Comparison of ENCODE assay signal across 20 cellular contexts in the genomic region with DNA sequence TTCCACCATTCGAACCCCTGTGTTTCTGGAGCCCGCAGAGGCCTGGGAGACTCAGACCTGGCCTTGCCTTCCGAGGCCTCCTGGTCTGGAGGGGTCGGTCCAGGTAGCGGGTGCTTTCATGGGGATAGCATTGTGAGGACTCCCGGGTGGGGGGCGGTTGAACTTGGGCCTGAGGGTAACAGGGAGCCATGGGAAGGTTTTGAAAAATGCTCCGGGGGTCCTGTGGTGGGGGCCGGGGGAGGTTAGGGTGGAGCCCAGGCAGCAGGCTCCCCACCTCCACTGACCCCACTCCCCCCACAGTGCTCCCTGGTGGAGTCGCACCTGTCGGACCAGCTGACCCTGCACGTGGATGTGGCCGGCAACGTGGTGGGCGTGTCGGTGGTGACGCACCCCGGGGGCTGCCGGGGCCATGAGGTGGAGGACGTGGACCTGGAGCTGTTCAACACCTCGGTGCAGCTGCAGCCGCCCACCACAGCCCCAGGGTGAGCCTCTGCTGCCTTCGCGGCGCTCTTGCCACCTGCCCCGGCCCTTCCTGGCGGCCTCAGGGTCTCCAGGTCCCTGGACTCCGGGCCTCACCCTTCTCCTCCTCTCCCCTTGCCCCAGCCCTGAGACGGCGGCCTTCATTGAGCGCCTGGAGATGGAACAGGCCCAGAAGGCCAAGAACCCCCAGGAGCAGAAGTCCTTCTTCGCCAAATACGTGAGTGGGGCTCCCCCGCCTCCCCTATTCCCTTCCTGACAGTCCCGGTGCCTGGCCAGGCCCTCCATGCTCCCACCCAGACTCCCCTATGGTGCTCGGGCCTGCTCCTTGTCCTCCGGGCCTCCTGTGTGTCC. TPM values are rescaled to one million over a fixed set of nuclear protein-coding genes. Genes with fewer than 3 reads are reported as not detected.
A peak's percentile ranks its signal among the peaks of the same experiment; 100 is the strongest.
DNase-seq lines count a peak whose midpoint lies in the region; ATAC-seq and TF ChIP-seq lines count a peak whose summit lies in the region.
"Had no signal": no experiment of that assay in that cellular context is flagged by ENCODE, and none has a peak within 500 bp of the region (broad histone marks: within the 10 kb centered on the region; RNA-seq: fewer than 3 reads in every experiment).

No MANE protein-coding gene starts in this region.

- no peak for TF ChIP-seq CTCF in CD4-positive, alpha-beta T cell (IDR thresholded peaks at IDR 0.05)
- no peak for TF ChIP-seq CTCF in nephron progenitor cell (IDR thresholded peaks at IDR 0.05)
- no peak for TF ChIP-seq CTCF in tibial nerve (IDR thresholded peaks at IDR 0.05)
- no peak for TF ChIP-seq CTCF in A673 (conservative IDR thresholded peaks at IDR 0.05; ENCODE audit: low read depth, low read length)

- BruUV-seq in A673 (replicated peaks; lab: Mats Ljungman, UMichigan) = no TSS peak

- H3K4me3 Mint-ChIP-seq in CD4-positive, alpha-beta T cell = peak overlapping the region; percentile 31
- H3K4me3 Mint-ChIP-seq in dendritic cell treated with granulocyte-macrophage colony-stimulating factor and Interleukin-4, amounts not matched to agents 40 ng/mL and 50 ng/mL, for 4 days = no peak overlapping the region
- no peak overlapping the region for H3K4me3 Mint-ChIP-seq in nephron progenitor cell

- no peak overlapping the region for H3K27ac ChIP-seq in CD4-positive, alpha-beta T cell (ENCODE audit: low read depth, low read length)
- H3K27ac ChIP-seq in tibial nerve = no peak overlapping the region
- no peak overlapping the region for H3K27ac ChIP-seq in A673 (ENCODE audit: low read depth, low read length, poor library complexity, severe bottlenecking)
- H3K27ac ChIP-seq: GM23248 had no signal

- POLR2A ChIA-PET in CD4-positive, alpha-beta T cell (lab: Charles Lee) = interaction anchor here (1.8 kb wide), 1 partner anchor 31 kb away, joined by 7 read pairs; a partner anchor contains a TSS
- POLR2A ChIA-PET in A673 (lab: Charles Lee; ENCODE audit: low non-redundant PET) = no interaction called here

- H3K27me3 Mint-ChIP-seq in CD4-positive, alpha-beta T cell = no peaks in the 10 kb centered on the region
- peaks cover under 1% of the 10 kb centered on the region for H3K27me3 Mint-ChIP-seq in dendritic cell treated with granulocyte-macrophage colony-stimulating factor and Interleukin-4, amounts not matched to agents 40 ng/mL and 50 ng/mL, for 4 days
- H3K27me3 Mint-ChIP-seq in nephron progenitor cell (ENCODE audit: low read depth, poor library complexity) = peaks cover 9% of the 10 kb centered on the region

- no peaks in the 10 kb centered on the region for H3K9me3 ChIP-seq in CD4-positive, alpha-beta T cell (ENCODE audit: control insufficient read depth, low read length)
- H3K9me3 ChIP-seq in tibial nerve (no peaks in the 10 kb centered on the region), A673 (ENCODE audit: low read depth, low read length, poor library complexity, severe bottlenecking) (no peaks in the 10 kb centered on the region)

- no peaks in the 10 kb centered on the region for H3K9me3 Mint-ChIP-seq in CD4-positive, alpha-beta T cell
- H3K9me3 Mint-ChIP-seq in dendritic cell treated with granulocyte-macrophage colony-stimulating factor and Interleukin-4, amounts not matched to agents 40 ng/mL and 50 ng/mL, for 4 days = no peaks in the 10 kb centered on the region
- peaks cover 23% of the 10 kb centered on the region for H3K9me3 Mint-ChIP-seq in nephron progenitor cell
- H3K9me3 Mint-ChIP-seq: CD8-positive, alpha-beta memory T cell had no signal

- TF ChIP-seq POLR2A in tibial nerve (IDR thresholded peaks at IDR 0.05) = no peak

- no peaks in the 10 kb centered on the region for H3K27me3 ChIP-seq in CD4-positive, alpha-beta T cell (ENCODE audit: control insufficient read depth, insufficient read depth, low read length)
- H3K27me3 ChIP-seq in tibial nerve (no peaks in the 10 kb centered on the region), A673 (replicated peaks; ENCODE audit: insufficient read depth, low read depth, low read length, poor library complexity) (no peaks in the 10 kb centered on the region)

- no peak for ATAC-seq in CD4-positive, alpha-beta T cell (ENCODE audit: poor library complexity)
- no peak for ATAC-seq in HG03520 (IDR thresholded peaks at IDR 0.05; ENCODE audit: unreplicated experiment)
- ATAC-seq: Panc1 had no signal

- peak; percentile 50 for DNase-seq in activated effector memory CD4-positive, alpha-beta T cell treated with anti-CD3 and anti-CD28 coated beads, Interleukin-2, amount 50 U/mL, for 16 hours
- DNase-seq in activated effector memory CD4-positive, alpha-beta T cell treated with Interleukin-2 at 50 U/mL for 16 hours = no peak
- DNase-seq in CD4-positive, alpha-beta T cell = no peak
- no peak for DNase-seq in nephron progenitor cell
- no peak for DNase-seq in tibial nerve (ENCODE audit: low spot score in 2 of 2)
- DNase-seq in A673 (ENCODE audit: low spot score) = no peak
- DNase-seq: 8988T; CD8-positive, alpha-beta memory T cell; DMS79; GM23248; HCEC 1CT; KBM-7; NCI-H1048; NCI-H146; NCI-H2081 treated with DMSO at 0.1 percent for 48 hours; NCI-H524 had no signal

- H3K4me3 ChIP-seq in tibial nerve (no peak overlapping the region), A673 (ENCODE audit: low read depth, low read length, poor library complexity, severe bottlenecking) (no peak overlapping the region)
- H3K4me3 ChIP-seq: GM23248 had no signal

- WGBS in tibial nerve, 2 donors = 89 to 90% methylated on average over 35 to 37 of the region's 37 CpGs

- TF ChIP-seq EP300 in tibial nerve (IDR thresholded peaks at IDR 0.05) = no peak

- H3K36me3 ChIP-seq in tibial nerve (peaks cover 0 to 71% (median 12%) of the 10 kb centered on the region in 3 donors), A673 (ENCODE audit: insufficient read depth, low read length, poor library complexity, severe bottlenecking) (peaks cover 32% of the 10 kb centered on the region)

- intact Hi-C loops in CD4-positive, alpha-beta T cell (cut with DNase I, micrococcal nuclease) = no loop called here
- intact Hi-C loops in dendritic cell treated with granulocyte-macrophage colony-stimulating factor and Interleukin-4, amounts not matched to agents 40 ng/mL and 50 ng/mL, for 4 days (cut with micrococcal nuclease) = no loop called here
- intact Hi-C loops in A673 (cut with micrococcal nuclease; ENCODE audit: unreplicated experiment) = no loop called here

- H3K27ac Mint-ChIP-seq in CD4-positive, alpha-beta T cell = no peak overlapping the region
- H3K27ac Mint-ChIP-seq in dendritic cell treated with granulocyte-macrophage colony-stimulating factor and Interleukin-4, amounts not matched to agents 40 ng/mL and 50 ng/mL, for 4 days = peak overlapping the region; percentile 11
- peak overlapping the region; percentile 37 for H3K27ac Mint-ChIP-seq in nephron progenitor cell
- H3K27ac Mint-ChIP-seq: CD8-positive, alpha-beta memory T cell had no signal

- H3K4me1 Mint-ChIP-seq in CD4-positive, alpha-beta T cell (ENCODE audit: low read depth) = peaks cover 22% of the 10 kb centered on the region
- H3K4me1 Mint-ChIP-seq in dendritic cell treated with granulocyte-macrophage colony-stimulating factor and Interleukin-4, amounts not matched to agents 40 ng/mL and 50 ng/mL, for 4 days (ENCODE audit: low read depth) = peaks cover 26% of the 10 kb centered on the region
- peaks cover 21% of the 10 kb centered on the region for H3K4me1 Mint-ChIP-seq in nephron progenitor cell

- H3K36me3 Mint-ChIP-seq in CD4-positive, alpha-beta T cell (ENCODE audit: low read depth) = peaks cover 75% of the 10 kb centered on the region
- peaks cover 89% of the 10 kb centered on the region for H3K36me3 Mint-ChIP-seq in dendritic cell treated with granulocyte-macrophage colony-stimulating factor and Interleukin-4, amounts not matched to agents 40 ng/mL and 50 ng/mL, for 4 days (ENCODE audit: low read depth)
- peaks cover 43% of the 10 kb centered on the region for H3K36me3 Mint-ChIP-seq in nephron progenitor cell (ENCODE audit: low read depth)

- H3K4me1 ChIP-seq in tibial nerve = peaks cover 0 to 24% (median 14%) of the 10 kb centered on the region in 4 donors
- H3K4me1 ChIP-seq in A673 (ENCODE audit: insufficient read depth, low read length, poor library complexity, severe bottlenecking) = no peaks in the 10 kb centered on the region

- CTCF ChIA-PET in CD4-positive, alpha-beta T cell (lab: Charles Lee) = no interaction called here
- CTCF ChIA-PET in A673 (lab: Charles Lee) = no interaction called here

RNA-seq across cellular contexts. Expression of a gene that starts 3.8 kb away (rescaled TPM):
- under 1 TPM in 1 of 2 experiments, not detected in 1; 0.50 TPM for total RNA-seq in CD4-positive, alpha-beta T cell
- total RNA-seq in tibial nerve (not detected), A673 (2021) (0.59 and 0.84 TPM in 2 replicates)
- total RNA-seq: GM23248 had no signal

RNA-seq across cellular contexts. Expression of a gene that starts 4.2 kb away (rescaled TPM):
- total RNA-seq in CD4-positive, alpha-beta T cell = 10 to 100 TPM; 80.0 to 80.3 TPM
- total RNA-seq in tibial nerve = 10 to 100 TPM; 48.5 to 79.4 (median 59.7) TPM
- 99.2 and 108 TPM in 2 replicates for total RNA-seq in A673 (2021)

RNA-seq across cellular contexts. Expression of a gene that starts 30.5 kb away (rescaled TPM):
- total RNA-seq in CD4-positive, alpha-beta T cell = 10 to 100 TPM; 11.7 to 11.9 TPM
- total RNA-seq in tibial nerve (10 to 100 TPM; 32.3 to 52.2 (median 38.8) TPM), A673 (2021) (26.8 and 31.9 TPM in 2 replicates)

RNA-seq across cellular contexts. Expression of a gene that starts 33.2 kb away (rescaled TPM):
- not detected for total RNA-seq in CD4-positive, alpha-beta T cell
- total RNA-seq in tibial nerve (not detected), A673 (2021) (0.45 TPM in 1 of 2 replicates, not detected in the other)
- total RNA-seq: CD8-positive, alpha-beta memory T cell; GM23248; M059J had no signal

RNA-seq across cellular contexts. Expression of a gene that starts 47.8 kb away (rescaled TPM):
- under 1 TPM in 1 of 2 experiments, not detected in 1; 0.08 TPM for total RNA-seq in CD4-positive, alpha-beta T cell
- total RNA-seq in tibial nerve (under 1 TPM in 1 of 4 donors, not detected in 3; 0.21 TPM), A673 (2021) (0.09 TPM in 1 of 2 replicates, not detected in the other)
- total RNA-seq: GM23248, M059J had no signal
